Comparison of ENCODE assay signal across 9 cellular contexts in genomic region chr11:119103793-119104192, GRCh38. TPM values are rescaled to one million over a fixed set of nuclear protein-coding genes. Genes with fewer than 3 reads are reported as not detected.
A peak's percentile ranks its signal among the peaks of the same experiment; 100 is the strongest.
DNase-seq lines count a peak whose midpoint lies in the region; ATAC-seq and TF ChIP-seq lines count a peak whose summit lies in the region.
"Had no signal": no experiment of that assay in that cellular context is flagged by ENCODE, and none has a peak within 500 bp of the region (broad histone marks: within the 10 kb centered on the region; RNA-seq: fewer than 3 reads in every experiment).

No MANE protein-coding gene starts in this region.

- peak overlapping the region; percentile 60 for H3K4me3 Mint-ChIP-seq in activated CD4-positive, alpha-beta T cell treated with anti-CD3 and anti-CD28 coated beads, Interleukin-2, amount 10 ng/mL, durations not matched to agents 7 days and 5 days
- no peak overlapping the region for H3K4me3 Mint-ChIP-seq in stimulated activated naive B cell treated with anti-CD40 and anti-IgM and Interleukin-4, amounts not matched to agents 10 μg/mL and 1 μg/mL and 100 μg/mL, for 72 hours

- no peaks in the 10 kb centered on the region for H3K27me3 ChIP-seq in sigmoid colon

- no peaks in the 10 kb centered on the region for H3K9me3 ChIP-seq in sigmoid colon

- H3K27me3 Mint-ChIP-seq in activated CD4-positive, alpha-beta T cell treated with anti-CD3 and anti-CD28 coated beads, Interleukin-2, amount 10 ng/mL, durations not matched to agents 7 days and 5 days: no peaks in the 10 kb centered on the region
- no peaks in the 10 kb centered on the region for H3K27me3 Mint-ChIP-seq in stimulated activated naive B cell treated with anti-CD40 and anti-IgM and Interleukin-4, amounts not matched to agents 10 μg/mL and 1 μg/mL and 100 μg/mL, for 72 hours

- no peak overlapping the region for H3K4me3 ChIP-seq in sigmoid colon

- H3K36me3 Mint-ChIP-seq in activated CD4-positive, alpha-beta T cell treated with anti-CD3 and anti-CD28 coated beads, Interleukin-2, amount 10 ng/mL, durations not matched to agents 7 days and 5 days (ENCODE audit: low read depth): peaks cover 14% of the 10 kb centered on the region
- H3K36me3 Mint-ChIP-seq in activated naive CD4-positive, alpha-beta T cell treated with anti-CD3 and anti-CD28 coated beads, Interleukin-2, amount 50 U/mL, for 72 hours: peaks cover 19 to 54% of the 10 kb centered on the region in 2 donors
- peaks cover 0 to 4% of the 10 kb centered on the region in 2 donors for H3K36me3 Mint-ChIP-seq in stimulated activated naive B cell treated with anti-CD40 and anti-IgM and Interleukin-4, amounts not matched to agents 10 μg/mL and 1 μg/mL and 100 μg/mL, for 72 hours

- no peak for ATAC-seq in activated naive CD4-positive, alpha-beta T cell treated with anti-CD3 and anti-CD28 coated beads, Interleukin-2, amount 50 U/mL, for 72 hours
- no peak for ATAC-seq in stimulated activated naive B cell treated with anti-CD40 and anti-IgM and Interleukin-4, amounts not matched to agents 10 μg/mL and 1 μg/mL and 100 μg/mL, for 72 hours (replicated peaks)

- no peaks in the 10 kb centered on the region for H3K9me3 Mint-ChIP-seq in activated CD4-positive, alpha-beta T cell treated with anti-CD3 and anti-CD28 coated beads, Interleukin-2, amount 10 ng/mL, durations not matched to agents 7 days and 5 days
- no peaks in the 10 kb centered on the region for H3K9me3 Mint-ChIP-seq in activated naive CD4-positive, alpha-beta T cell treated with anti-CD3 and anti-CD28 coated beads, Interleukin-2, amount 50 U/mL, for 72 hours
- no peaks in the 10 kb centered on the region for H3K9me3 Mint-ChIP-seq in stimulated activated naive B cell treated with anti-CD40 and anti-IgM and Interleukin-4, amounts not matched to agents 10 μg/mL and 1 μg/mL and 100 μg/mL, for 72 hours

- POLR2A ChIA-PET in activated CD4-positive, alpha-beta T cell treated with anti-CD3 and anti-CD28 coated beads, Interleukin-2, amount 10 ng/mL, durations not matched to agents 7 days and 5 days (lab: Charles Lee): no interaction called here
- POLR2A ChIA-PET in HEK293T (lab: Yijun Ruan, JAX): interaction anchor here (0.7 kb wide), 1 partner anchor 48 kb away, joined by 3 read pairs; no protein-coding TSS in a partner anchor

- TF ChIP-seq EP300 in sigmoid colon (IDR thresholded peaks at IDR 0.05): no peak

- WGBS in sigmoid colon, 2 donors: 58 to 63% methylated on average over 4 of the region's 4 CpGs

- peaks cover 54% of the 10 kb centered on the region for H3K4me1 Mint-ChIP-seq in activated CD4-positive, alpha-beta T cell treated with anti-CD3 and anti-CD28 coated beads, Interleukin-2, amount 10 ng/mL, durations not matched to agents 7 days and 5 days
- H3K4me1 Mint-ChIP-seq in stimulated activated naive B cell treated with anti-CD40 and anti-IgM and Interleukin-4, amounts not matched to agents 10 μg/mL and 1 μg/mL and 100 μg/mL, for 72 hours: peaks cover 33 to 41% of the 10 kb centered on the region in 2 donors

- H3K27ac Mint-ChIP-seq in activated CD4-positive, alpha-beta T cell treated with anti-CD3 and anti-CD28 coated beads, Interleukin-2, amount 10 ng/mL, durations not matched to agents 7 days and 5 days: no peak overlapping the region
- peak overlapping the region; percentile 75 to 97 for H3K27ac Mint-ChIP-seq in activated naive CD4-positive, alpha-beta T cell treated with anti-CD3 and anti-CD28 coated beads, Interleukin-2, amount 50 U/mL, for 72 hours
- no peak overlapping the region for H3K27ac Mint-ChIP-seq in stimulated activated naive B cell treated with anti-CD40 and anti-IgM and Interleukin-4, amounts not matched to agents 10 μg/mL and 1 μg/mL and 100 μg/mL, for 72 hours

- intact Hi-C loops in sigmoid colon (cut with DNase I): loop anchor here (5.0 kb wide), 1 partner anchor 104 kb away; the partner anchor contains the start of gene CBL

- no peak for TF ChIP-seq CTCF in sigmoid colon (IDR thresholded peaks at IDR 0.05)

- H3K36me3 ChIP-seq in sigmoid colon: no peaks in the 10 kb centered on the region

- H3K4me1 ChIP-seq in sigmoid colon: peaks cover 0 to 47% (median 42%) of the 10 kb centered on the region in 4 donors

- CTCF ChIA-PET in activated CD4-positive, alpha-beta T cell treated with anti-CD3 and anti-CD28 coated beads, Interleukin-2, amount 10 ng/mL, durations not matched to agents 7 days and 5 days (lab: Charles Lee): interaction anchor here (0.7 to 1.5 kb wide), 2 partner anchors 8 to 65 kb away, joined by 3 read pairs; partner anchors contain the start of gene NLRX1
- CTCF ChIA-PET in HEK293T (lab: Yijun Ruan, JAX): interaction anchor here (1.4 kb wide), 1 partner anchor 102 kb away, joined by 3 read pairs; the partner anchor contains the start of gene CBL

- no peak for TF ChIP-seq POLR2A in sigmoid colon (IDR thresholded peaks at IDR 0.05)

- no peak for DNase-seq in activated CD4-positive, alpha-beta T cell treated with anti-CD3 and anti-CD28 coated beads, Interleukin-2, amount 10 ng/mL, durations not matched to agents 7 days and 5 days
- DNase-seq in activated CD4-positive, alpha-beta T cell treated with anti-CD3 and anti-CD28 coated beads, Interleukin-2, amount 50 U/mL, for 1 hour: no peak
- peak; percentile 65 to 75 for DNase-seq in NCI-H1930 (lab: John Stamatoyannopoulos, UW)
- no peak for DNase-seq in activated naive CD4-positive, alpha-beta T cell treated with anti-CD3 and anti-CD28 coated beads, Interleukin-2, amount 50 U/mL, for 72 hours (ENCODE audit: low spot score in 2 of 2)
- no peak for DNase-seq in sigmoid colon
- DNase-seq in NCI-H1105 (lab: John Stamatoyannopoulos, UW): no peak
- DNase-seq in HEK293T (ENCODE audit: extremely low spot score): no peak
- DNase-seq in stimulated activated naive B cell treated with anti-CD40 and anti-IgM and Interleukin-4, amounts not matched to agents 10 μg/mL and 1 μg/mL and 100 μg/mL, for 72 hours: no peak
- DNase-seq: NCI-H146 had no signal

- H3K27ac ChIP-seq in sigmoid colon: peak overlapping the region; percentile 84 to 92 (median 90)

TF ChIP-seq in HEK293T, 16 proteins besides CTCF, POLR2A, EP300 and RAD21:
- TF ChIP-seq TARDBP (IDR thresholded peaks at IDR 0.05) (no peak), CTBP1 (IDR thresholded peaks at IDR 0.05; ENCODE audit: borderline replicate concordance) (no peak), L3MBTL2 (conservative IDR thresholded peaks at IDR 0.05) (no peak), SP1 (IDR thresholded peaks at IDR 0.05) (no peak), PKNOX1 (IDR thresholded peaks at IDR 0.05) (no peak), SUZ12 (IDR thresholded peaks at IDR 0.05) (no peak), NFRKB (IDR thresholded peaks at IDR 0.05) (no peak), BHLHE40 (IDR thresholded peaks at IDR 0.05; ENCODE audit: borderline replicate concordance) (no peak), ARNT (IDR thresholded peaks at IDR 0.05) (no peak), ZNF384 (IDR thresholded peaks at IDR 0.05) (no peak), LEF1 (IDR thresholded peaks at IDR 0.05; ENCODE audit: borderline replicate concordance) (no peak), FOXK2 (IDR thresholded peaks at IDR 0.05) (no peak), ELF4 (IDR thresholded peaks at IDR 0.05) (no peak), FOXM1 (IDR thresholded peaks at IDR 0.05; ENCODE audit: borderline replicate concordance) (no peak), HDGF (IDR thresholded peaks at IDR 0.05; ENCODE audit: borderline replicate concordance) (no peak), FOXA1 (IDR thresholded peaks at IDR 0.05) (no peak)

RNA-seq across cellular contexts. Expression of gene DPAGT1, which starts 2.1 kb away (rescaled TPM):
- 10 to 100 TPM; 48.7 to 60.3 TPM for total RNA-seq in activated CD4-positive, alpha-beta T cell treated with anti-CD3 and anti-CD28 coated beads, Interleukin-2, amount 10 ng/mL, durations not matched to agents 7 days and 5 days
- total RNA-seq in activated naive CD4-positive, alpha-beta T cell treated with anti-CD3 and anti-CD28 coated beads, Interleukin-2, amount 50 U/mL, for 72 hours: 10 to 100 TPM; 74.7 to 79.9 TPM
- total RNA-seq in sigmoid colon: 10 to 100 TPM; 16.1 to 22.1 (median 16.8) TPM
- 10 to 100 TPM in 1 of 3 donors, 1 to 10 TPM in 2; 4.2 to 44.6 (median 6.9) TPM for polyA plus RNA-seq in sigmoid colon

RNA-seq across cellular contexts. Expression of gene C2CD2L, which starts 3.4 kb away (rescaled TPM):
- total RNA-seq in activated CD4-positive, alpha-beta T cell treated with anti-CD3 and anti-CD28 coated beads, Interleukin-2, amount 10 ng/mL, durations not matched to agents 7 days and 5 days: 10 to 100 TPM; 28.4 to 30.0 TPM
- total RNA-seq in activated naive CD4-positive, alpha-beta T cell treated with anti-CD3 and anti-CD28 coated beads, Interleukin-2, amount 50 U/mL, for 72 hours: 10 to 100 TPM; 19.1 to 43.2 TPM
- 1 to 10 TPM; 5.3 to 8.0 (median 5.8) TPM for total RNA-seq in sigmoid colon
- 10 to 100 TPM in 1 of 3 donors, 1 to 10 TPM in 2; 6.0 to 22.6 (median 7.6) TPM for polyA plus RNA-seq in sigmoid colon

RNA-seq across cellular contexts. Expression of gene HINFP, which starts 17.6 kb away (rescaled TPM):
- 10 to 100 TPM; 47.6 to 48.0 TPM for total RNA-seq in activated CD4-positive, alpha-beta T cell treated with anti-CD3 and anti-CD28 coated beads, Interleukin-2, amount 10 ng/mL, durations not matched to agents 7 days and 5 days
- total RNA-seq in activated naive CD4-positive, alpha-beta T cell treated with anti-CD3 and anti-CD28 coated beads, Interleukin-2, amount 50 U/mL, for 72 hours: 10 to 100 TPM; 38.0 to 53.3 TPM
- 10 to 100 TPM; 15.0 to 33.0 (median 21.2) TPM for total RNA-seq in sigmoid colon
- polyA plus RNA-seq in sigmoid colon: 10 to 100 TPM; 12.0 to 23.2 (median 20.1) TPM

RNA-seq across cellular contexts. Expression of gene HMBS, which starts 19.1 kb away (rescaled TPM):
- 10 to 100 TPM; 21.6 to 23.2 TPM for total RNA-seq in activated CD4-positive, alpha-beta T cell treated with anti-CD3 and anti-CD28 coated beads, Interleukin-2, amount 10 ng/mL, durations not matched to agents 7 days and 5 days
- total RNA-seq in activated naive CD4-positive, alpha-beta T cell treated with anti-CD3 and anti-CD28 coated beads, Interleukin-2, amount 50 U/mL, for 72 hours: 10 to 100 TPM; 20.0 to 35.7 TPM
- total RNA-seq in sigmoid colon: 10 to 100 TPM in 1 of 4 donors, 1 to 10 TPM in 3; 5.6 to 15.2 (median 6.6) TPM
- polyA plus RNA-seq in sigmoid colon: 10 to 100 TPM; 20.3 to 39.3 (median 22.2) TPM

RNA-seq across cellular contexts. Expression of gene VPS11, which starts 36.2 kb away (rescaled TPM):
- total RNA-seq in activated CD4-positive, alpha-beta T cell treated with anti-CD3 and anti-CD28 coated beads, Interleukin-2, amount 10 ng/mL, durations not matched to agents 7 days and 5 days: 10 to 100 TPM; 39.7 to 40.0 TPM
- total RNA-seq in activated naive CD4-positive, alpha-beta T cell treated with anti-CD3 and anti-CD28 coated beads, Interleukin-2, amount 50 U/mL, for 72 hours: 10 to 100 TPM; 26.6 to 42.2 TPM
- total RNA-seq in sigmoid colon: 10 to 100 TPM; 26.0 to 37.0 (median 30.8) TPM
- polyA plus RNA-seq in sigmoid colon: 10 to 100 TPM; 13.4 to 29.2 (median 27.0) TPM

Comparison
In these comparisons a context has a peak if more than half of its experiments do, and no peak if none do; other contexts are left out.
1. DNase-seq: peak in NCI-H1930 (2 of 2); none in activated CD4-positive, alpha-beta T cell treated with anti-CD3 and anti-CD28 coated beads, Interleukin-2, amount 10 ng/mL, durations not matched to agents 7 days and 5 days (single experiment), activated CD4-positive, alpha-beta T cell treated with anti-CD3 and anti-CD28 coated beads, Interleukin-2, amount 50 U/mL, for 1 hour (single experiment), activated naive CD4-positive, alpha-beta T cell treated with anti-CD3 and anti-CD28 coated beads, Interleukin-2, amount 50 U/mL, for 72 hours (0 of 2), sigmoid colon (single experiment), NCI-H1105 (single experiment), HEK293T (single experiment) and stimulated activated naive B cell treated with anti-CD40 and anti-IgM and Interleukin-4, amounts not matched to agents 10 μg/mL and 1 μg/mL and 100 μg/mL, for 72 hours (single experiment).
2. H3K27ac Mint-ChIP-seq: peak in activated naive CD4-positive, alpha-beta T cell treated with anti-CD3 and anti-CD28 coated beads, Interleukin-2, amount 50 U/mL, for 72 hours (2 of 2); none in activated CD4-positive, alpha-beta T cell treated with anti-CD3 and anti-CD28 coated beads, Interleukin-2, amount 10 ng/mL, durations not matched to agents 7 days and 5 days (single experiment) and stimulated activated naive B cell treated with anti-CD40 and anti-IgM and Interleukin-4, amounts not matched to agents 10 μg/mL and 1 μg/mL and 100 μg/mL, for 72 hours (single experiment).